In genomic region chr10:131710142-131710861, GRCh38 we compare ENCODE assay signal across 21 cellular contexts.
DNase-seq lines count a peak whose midpoint lies in the region; ATAC-seq, FAIRE-seq and TF ChIP-seq lines count a peak whose summit lies in the region.
"Had no signal": no experiment of that assay in that cellular context is flagged by ENCODE, and none has a peak within 500 bp of the region (broad histone marks: within the 10 kb centered on the region; RNA-seq: fewer than 3 reads in every experiment).

No MANE protein-coding gene starts in this region.

- H3K4me3 ChIP-seq in H1 (ENCODE audit: extremely low read depth in 1 of 4, insufficient read depth in 2 of 4, low read depth in 3 of 4, low read length in 4 of 4) = no peak overlapping the region
- no peak overlapping the region for H3K4me3 ChIP-seq in spleen
- no peak overlapping the region for H3K4me3 ChIP-seq in MG63
- H3K4me3 ChIP-seq: GM12878, SJCRH30 had no signal

- intact Hi-C loops in activated CD8-positive, alpha-beta T cell treated with anti-CD3 and anti-CD28 coated beads for 36 hours (cut with micrococcal nuclease) = no loop called here
- intact Hi-C loops in spleen (cut with DNase I; ENCODE audit: low total_unique reads) = no loop called here

- no peak overlapping the region for H3K4me2 ChIP-seq in H9 (ENCODE audit: insufficient read depth, insufficient read length, low read length)
- H3K4me2 ChIP-seq in H1 (ENCODE audit: insufficient read depth in 1 of 2, low read depth in 2 of 2, low read length in 2 of 2) = no peak overlapping the region

- no peak overlapping the region for H3K23ac ChIP-seq in H9 (ENCODE audit: insufficient read length, low read depth, low read length)
- no peak overlapping the region for H3K23ac ChIP-seq in H1 (ENCODE audit: insufficient read length)

- H2BK120ac ChIP-seq in H9 (ENCODE audit: low read depth, low read length, poor library complexity, severe bottlenecking) (no peak overlapping the region), H1 (replicated peaks; ENCODE audit: low read depth, low read length) (no peak overlapping the region)

- H2BK12ac ChIP-seq in H9 (ENCODE audit: insufficient read length, low read depth, low read length) (no peak overlapping the region), H1 (ENCODE audit: low read depth, low read length) (peak overlapping the region; percentile 80; the same call in 1 of the 2 replicates)

- H3K79me1 ChIP-seq in H9 (ENCODE audit: insufficient read depth, low read depth, low read length, poor library complexity, severe bottlenecking) (no peaks in the 10 kb centered on the region), H1 (ENCODE audit: low read depth, low read length) (no peaks in the 10 kb centered on the region)

- H3K36me3 ChIP-seq in H1 (ENCODE audit: control insufficient read depth in 2 of 4, insufficient read depth in 4 of 4, low read length in 3 of 4) = no peaks in the 10 kb centered on the region
- no peaks in the 10 kb centered on the region for H3K36me3 ChIP-seq in spleen
- no peaks in the 10 kb centered on the region for H3K36me3 ChIP-seq in MG63
- H3K36me3 ChIP-seq: SJCRH30 had no signal

- H2BK15ac ChIP-seq in H9 (ENCODE audit: low read depth, low read length) (no peak overlapping the region), H1 (ENCODE audit: low read length) (no peak overlapping the region; the same call in 1 of the 2 replicates)

- H3K23me2 ChIP-seq in H9 (ENCODE audit: insufficient read length, low read depth, low read length, poor library complexity, severe bottlenecking) = no peaks in the 10 kb centered on the region
- H3K23me2 ChIP-seq in H1 (ENCODE audit: low read depth, low read length) = peaks cover 6% of the 10 kb centered on the region; the same call in 1 of the 2 replicates

- H2BK5ac ChIP-seq in H9 (ENCODE audit: insufficient read length, low read length) = no peak overlapping the region
- no peak overlapping the region for H2BK5ac ChIP-seq in H1 (ENCODE audit: low read depth, low read length)

- H2BK20ac ChIP-seq in H9 (ENCODE audit: low read depth, low read length, poor library complexity, severe bottlenecking) (no peak overlapping the region), H1 (ENCODE audit: low read length) (no peak overlapping the region)

- H3K14ac ChIP-seq in H9 (ENCODE audit: insufficient read depth, low read length) (no peak overlapping the region; the same call in 1 of the 2 replicates), H1 (ENCODE audit: insufficient read length) (no peak overlapping the region)

- TF ChIP-seq CTCF in activated CD8-positive, alpha-beta T cell treated with anti-CD3 and anti-CD28 coated beads for 36 hours (IDR thresholded peaks at IDR 0.05) = no peak
- no peak for TF ChIP-seq CTCF in H9 (conservative IDR thresholded peaks at IDR 0.05)
- no peak for TF ChIP-seq CTCF in H1 (IDR thresholded peaks at IDR 0.05; ENCODE audit: control extremely low read depth in 1 of 3, insufficient read depth in 1 of 3, low read depth in 1 of 3, low read length in 3 of 3)
- TF ChIP-seq CTCF in spleen (IDR thresholded peaks at IDR 0.05 in 8 of 11, conservative IDR thresholded peaks at IDR 0.05 in 3 of 11) = no peak

- H3K27me3 Mint-ChIP-seq in activated CD8-positive, alpha-beta T cell treated with anti-CD3 and anti-CD28 coated beads, Interleukin-2, amount 10 ng/mL, durations not matched to agents 7 days and 5 days (ENCODE audit: low read depth) = no peaks in the 10 kb centered on the region
- H3K27me3 Mint-ChIP-seq in activated CD8-positive, alpha-beta T cell treated with anti-CD3 and anti-CD28 coated beads for 36 hours = peaks cover 12% of the 10 kb centered on the region
- H3K27me3 Mint-ChIP-seq in H9 (ENCODE audit: low read depth) = peaks cover 13% of the 10 kb centered on the region

- no peak overlapping the region for H3K4ac ChIP-seq in H9 (ENCODE audit: low read depth, low read length)
- H3K4ac ChIP-seq in H1 (replicated peaks; ENCODE audit: insufficient read length, low read depth, low read length) = no peak overlapping the region

- H4K5ac ChIP-seq in H9 (ENCODE audit: insufficient read length, low read depth, low read length) = no peak overlapping the region
- H4K5ac ChIP-seq in H1 (ENCODE audit: insufficient read length, low read depth, low read length) = no peak overlapping the region

- peaks cover 17% of the 10 kb centered on the region for H3K9me3 Mint-ChIP-seq in activated CD8-positive, alpha-beta T cell treated with anti-CD3 and anti-CD28 coated beads, Interleukin-2, amount 10 ng/mL, durations not matched to agents 7 days and 5 days (ENCODE audit: insufficient read depth)
- peaks cover 9% of the 10 kb centered on the region for H3K9me3 Mint-ChIP-seq in activated CD8-positive, alpha-beta T cell treated with anti-CD3 and anti-CD28 coated beads for 36 hours
- H3K9me3 Mint-ChIP-seq in H9 = peaks cover 11 to 12% of the 10 kb centered on the region in 2 experiments

- no peak overlapping the region for H3K4me3 Mint-ChIP-seq in activated CD8-positive, alpha-beta T cell treated with anti-CD3 and anti-CD28 coated beads, Interleukin-2, amount 10 ng/mL, durations not matched to agents 7 days and 5 days
- H3K4me3 Mint-ChIP-seq in activated CD8-positive, alpha-beta T cell treated with anti-CD3 and anti-CD28 coated beads for 36 hours = no peak overlapping the region
- no peak overlapping the region for H3K4me3 Mint-ChIP-seq in H9
- H3K4me3 Mint-ChIP-seq: CD8-positive, alpha-beta T cell had no signal

- WGBS in H9 (ENCODE audit: extremely low coverage, insufficient read length, low lambda C conversion rate) = no CpG with 5 or more reads among the region's 17 CpGs
- 89% methylated on average over 17 of the region's 17 CpGs; no CpG with 5 or more reads in 1 of the 2 experiments for WGBS in H1 (ENCODE audit: extremely low coverage in 1 of 2, insufficient coverage in 1 of 2, insufficient read length in 1 of 2, insufficient replicate concordance in 2 of 2, low coverage in 1 of 2, low lambda C conversion rate in 2 of 2, missing lambda C conversion rate in 1 of 2), 2 experiments
- WGBS in spleen, 5 donors = 74 to 79% (median 76%) methylated on average over 15 to 17 of the region's 17 CpGs

- no peak for ATAC-seq in activated CD8-positive, alpha-beta T cell treated with anti-CD3 and anti-CD28 coated beads, Interleukin-2, amount 10 ng/mL, durations not matched to agents 7 days and 5 days
- no peak for ATAC-seq in activated CD8-positive, alpha-beta T cell treated with anti-CD3 and anti-CD28 coated beads for 36 hours
- ATAC-seq: CD8-positive, alpha-beta T cell; GM12878 had no signal

- H3K18ac ChIP-seq in H9 (ENCODE audit: insufficient read length, low read depth, low read length) (no peak overlapping the region), H1 (ENCODE audit: extremely low read depth, low read length) (no peak overlapping the region; the same call in 1 of the 2 replicates)

- no peak overlapping the region for H3K27ac Mint-ChIP-seq in activated CD8-positive, alpha-beta T cell treated with anti-CD3 and anti-CD28 coated beads, Interleukin-2, amount 10 ng/mL, durations not matched to agents 7 days and 5 days
- H3K27ac Mint-ChIP-seq in activated CD8-positive, alpha-beta T cell treated with anti-CD3 and anti-CD28 coated beads for 36 hours = no peak overlapping the region
- no peak overlapping the region for H3K27ac Mint-ChIP-seq in H9
- H3K27ac Mint-ChIP-seq: CD8-positive, alpha-beta T cell had no signal

- H3K4me1 ChIP-seq in H9 (ENCODE audit: insufficient read depth, low read length) (no peaks in the 10 kb centered on the region), H1 (replicated peaks in 1 of 4; ENCODE audit: control insufficient read depth in 3 of 4, insufficient read depth in 4 of 4, low read length in 3 of 4) (no peaks in the 10 kb centered on the region; a peak in 1 of 7 replicates), spleen (peaks cover 0 to 5% (median 0%) of the 10 kb centered on the region in 6 donors)
- H3K4me1 ChIP-seq: SJCRH30 had no signal

- H4K8ac ChIP-seq in H9 (replicated peaks; ENCODE audit: insufficient read length, low read depth, low read length) (no peak overlapping the region), H1 (ENCODE audit: extremely low read depth, insufficient read depth, low read length) (no peak overlapping the region; the same call in 1 of the 2 replicates)

- TF ChIP-seq POLR2A in H1 (IDR thresholded peaks at IDR 0.05; ENCODE audit: control extremely low read depth in 1 of 2, low read depth in 2 of 2, low read length in 2 of 2) (no peak), spleen (IDR thresholded peaks at IDR 0.05) (no peak)

- no peak overlapping the region for H4K91ac ChIP-seq in H9 (ENCODE audit: insufficient read length, low read depth, low read length)
- no peak overlapping the region for H4K91ac ChIP-seq in H1 (replicated peaks; ENCODE audit: insufficient read length, low read length)

- FAIRE-seq in H1 (lab: Jason Lieb, UNC) = no peak
- FAIRE-seq: GM12878 had no signal

- H3K9me3 ChIP-seq in H9 (ENCODE audit: control insufficient read depth, low read depth, low read length) = no peaks in the 10 kb centered on the region
- peaks cover 7 to 8% of the 10 kb centered on the region in 2 experiments; a peak in 3 of 4 replicates for H3K9me3 ChIP-seq in H1 (ENCODE audit: insufficient read depth in 2 of 2, low read depth in 1 of 2, low read length in 1 of 2)
- peaks cover 0 to 26% (median 20%) of the 10 kb centered on the region in 8 donors for H3K9me3 ChIP-seq in spleen
- H3K9me3 ChIP-seq in MG63 = no peaks in the 10 kb centered on the region
- H3K9me3 ChIP-seq: SJCRH30 had no signal

- no peak overlapping the region for H2AFZ ChIP-seq in H9 (ENCODE audit: low read length)
- H2AFZ ChIP-seq in H1 (ENCODE audit: low read length) = no peak overlapping the region

- TF ChIP-seq EP300 in H1 (IDR thresholded peaks at IDR 0.05; ENCODE audit: borderline replicate concordance in 1 of 2, low read depth in 2 of 2, low read length in 2 of 2) = no peak

- H3K27ac ChIP-seq in H9 (ENCODE audit: insufficient read length, low read depth, low read length) (no peak overlapping the region), H1 (ENCODE audit: low read depth, low read length) (no peak overlapping the region), spleen (no peak overlapping the region)
- H3K27ac ChIP-seq: SJCRH30 had no signal

- no peaks in the 10 kb centered on the region for H4K20me1 ChIP-seq in H9 (ENCODE audit: control insufficient read depth, insufficient read depth, insufficient read length)
- H4K20me1 ChIP-seq in H1 (replicated peaks in 1 of 2; ENCODE audit: control insufficient read depth in 1 of 2, insufficient read depth in 2 of 2, low read length in 2 of 2) = no peaks in the 10 kb centered on the region

- H3K9ac ChIP-seq in H9 (ENCODE audit: extremely low read depth, insufficient read length, low read length) = no peak overlapping the region
- no peak overlapping the region for H3K9ac ChIP-seq in H1 (replicated peaks in 1 of 4; ENCODE audit: extremely low read depth in 1 of 4, low read depth in 3 of 4, low read length in 3 of 4)

- no peaks in the 10 kb centered on the region for H3K36me3 Mint-ChIP-seq in activated CD8-positive, alpha-beta T cell treated with anti-CD3 and anti-CD28 coated beads, Interleukin-2, amount 10 ng/mL, durations not matched to agents 7 days and 5 days (ENCODE audit: low read depth)
- H3K36me3 Mint-ChIP-seq in activated CD8-positive, alpha-beta T cell treated with anti-CD3 and anti-CD28 coated beads for 36 hours (ENCODE audit: low read depth) = peaks cover 1% of the 10 kb centered on the region
- H3K36me3 Mint-ChIP-seq in H9 (ENCODE audit: insufficient read depth in 1 of 3, low read depth in 3 of 3) = peaks cover 7 to 11% (median 8%) of the 10 kb centered on the region in 3 experiments
- H3K36me3 Mint-ChIP-seq: CD8-positive, alpha-beta T cell had no signal

- H3K79me2 ChIP-seq in H9 (ENCODE audit: insufficient read depth, low read length) = no peaks in the 10 kb centered on the region
- H3K79me2 ChIP-seq in H1 (ENCODE audit: control insufficient read depth in 1 of 2, insufficient read depth in 2 of 2, low read length in 2 of 2) = no peaks in the 10 kb centered on the region

- TF ChIP-seq RAD21 in H1 (IDR thresholded peaks at IDR 0.05 in 1 of 2, conservative IDR thresholded peaks at IDR 0.05 in 1 of 2; ENCODE audit: low read depth in 2 of 2, low read length in 2 of 2) = no peak

- H3K56ac ChIP-seq in H9 (ENCODE audit: insufficient read length, low read depth, low read length) = no peak overlapping the region
- no peak overlapping the region for H3K56ac ChIP-seq in H1 (replicated peaks; ENCODE audit: insufficient read length, low read depth, low read length)

- no peaks in the 10 kb centered on the region for H3K4me1 Mint-ChIP-seq in activated CD8-positive, alpha-beta T cell treated with anti-CD3 and anti-CD28 coated beads, Interleukin-2, amount 10 ng/mL, durations not matched to agents 7 days and 5 days (ENCODE audit: low read depth)
- no peaks in the 10 kb centered on the region for H3K4me1 Mint-ChIP-seq in activated CD8-positive, alpha-beta T cell treated with anti-CD3 and anti-CD28 coated beads for 36 hours (ENCODE audit: low read depth)
- H3K4me1 Mint-ChIP-seq in H9 = no peaks in the 10 kb centered on the region

- POLR2A ChIA-PET in activated CD8-positive, alpha-beta T cell treated with anti-CD3 and anti-CD28 coated beads, Interleukin-2, amount 10 ng/mL, durations not matched to agents 7 days and 5 days (lab: Charles Lee) = no interaction called here
- POLR2A ChIA-PET in activated CD8-positive, alpha-beta T cell treated with anti-CD3 and anti-CD28 coated beads for 36 hours (lab: Charles Lee) = no interaction called here
- POLR2A ChIA-PET in H1 (lab: Charles Lee; ENCODE audit: partially characterized antibody) = no interaction called here

- CTCF ChIA-PET in activated CD8-positive, alpha-beta T cell treated with anti-CD3 and anti-CD28 coated beads, Interleukin-2, amount 10 ng/mL, durations not matched to agents 7 days and 5 days (lab: Charles Lee) = no interaction called here
- CTCF ChIA-PET in activated CD8-positive, alpha-beta T cell treated with anti-CD3 and anti-CD28 coated beads for 36 hours (lab: Charles Lee) = no interaction called here
- CTCF ChIA-PET in H1 (lab: Charles Lee; ENCODE audit: partially characterized antibody) = interaction anchor here (0.6 kb wide), 1 partner anchor 150 kb away, joined by 3 read pairs; no protein-coding TSS in a partner anchor

- peak; percentile 5 for DNase-seq in activated CD8-positive, alpha-beta T cell treated with anti-CD3 and anti-CD28 coated beads, Interleukin-2, amount 10 ng/mL, durations not matched to agents 7 days and 5 days
- DNase-seq in activated CD8-positive, alpha-beta T cell treated with anti-CD3 and anti-CD28 coated beads for 36 hours = no peak
- DNase-seq in H9 (peak; percentile 24), H1 (ENCODE audit: low read depth in 1 of 2, low spot score in 2 of 2) (no peak), spleen (peak; percentile 56), MG63 (no peak)
- no peak for DNase-seq in activated effector memory CD4-positive, alpha-beta T cell treated with anti-CD3 and anti-CD28 coated beads, Interleukin-2, amount 50 U/mL, for 16 hours
- DNase-seq: AML-193; C1 segment of cervical spinal cord; DND-41; H7; Kasumi-1; NCI-H1048; NCI-H1436; NCI-H1930; NCI-H510A treated with DMSO at 0.1 percent for 48 hours; NCI-H748 treated with DMSO at 0.1 percent for 48 hours; NK-92 treated with Interleukin-12 subunit alpha and Interleukin-12 subunit beta, amount 100 ng/mL, for 24 hours; SJCRH30 had no signal

- H3K27me3 ChIP-seq in H9 (ENCODE audit: insufficient read depth, low read length) (no peaks in the 10 kb centered on the region), H1 (replicated peaks in 1 of 4; ENCODE audit: control insufficient read depth in 3 of 4, extremely low read depth in 1 of 4, insufficient read depth in 3 of 4, low read length in 3 of 4) (no peaks in the 10 kb centered on the region), spleen (replicated peaks in 1 of 7) (peaks cover 0 to 3% (median 0%) of the 10 kb centered on the region in 7 donors), MG63 (peaks cover 3% of the 10 kb centered on the region; the same call in 1 of the 2 replicates)
- H3K27me3 ChIP-seq: SJCRH30 had no signal

- H2AK5ac ChIP-seq in H9 (ENCODE audit: insufficient read length, low read length) (no peak overlapping the region), H1 (ENCODE audit: low read depth, low read length) (no peak overlapping the region)

- no peak overlapping the region for H3T11ph ChIP-seq in H9 (ENCODE audit: low read length)

Comparison
In these comparisons a context has a peak if more than half of its experiments do, and no peak if none do; other contexts are left out.
1. DNase-seq: peak in activated CD8-positive, alpha-beta T cell treated with anti-CD3 and anti-CD28 coated beads, Interleukin-2, amount 10 ng/mL, durations not matched to agents 7 days and 5 days (single experiment), H9 (single experiment) and spleen (single experiment); none in activated CD8-positive, alpha-beta T cell treated with anti-CD3 and anti-CD28 coated beads for 36 hours (single experiment), H1 (0 of 2), MG63 (single experiment) and activated effector memory CD4-positive, alpha-beta T cell treated with anti-CD3 and anti-CD28 coated beads, Interleukin-2, amount 50 U/mL, for 16 hours (single experiment).